1 cellular context compared by ENCODE assay signal in the genomic region with DNA sequence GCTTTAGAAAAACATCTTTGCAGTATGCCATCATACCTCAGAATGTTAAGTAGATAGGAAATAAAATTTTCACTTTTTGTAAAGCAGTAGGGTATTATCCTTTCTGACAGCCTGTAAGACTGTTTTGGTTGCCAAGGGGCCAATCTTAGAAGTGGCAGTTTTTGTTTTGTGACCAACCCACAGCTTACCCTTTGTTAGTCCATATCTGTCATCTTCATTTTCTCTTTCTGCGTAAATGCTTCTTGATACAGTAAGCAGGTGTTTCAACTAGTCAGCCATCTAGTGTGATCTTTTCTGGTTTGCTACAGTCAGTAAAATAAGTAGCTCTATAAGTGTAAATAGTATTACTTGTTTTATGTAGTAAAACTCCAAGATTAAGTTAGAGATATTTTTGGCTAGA.
TF ChIP-seq lines count a peak whose summit lies in the region.

No MANE protein-coding gene starts in this region.

TF ChIP-seq in GM12878, 131 proteins besides CTCF, POLR2A, EP300 and RAD21:
- TF ChIP-seq CHD4 (IDR thresholded peaks at IDR 0.05) (no peak), SIX5 (IDR thresholded peaks at IDR 0.05; ENCODE audit: low read depth, low read length, severe bottlenecking) (no peak), YBX1 (IDR thresholded peaks at IDR 0.05) (no peak)
- TF ChIP-seq, protein P1, sequence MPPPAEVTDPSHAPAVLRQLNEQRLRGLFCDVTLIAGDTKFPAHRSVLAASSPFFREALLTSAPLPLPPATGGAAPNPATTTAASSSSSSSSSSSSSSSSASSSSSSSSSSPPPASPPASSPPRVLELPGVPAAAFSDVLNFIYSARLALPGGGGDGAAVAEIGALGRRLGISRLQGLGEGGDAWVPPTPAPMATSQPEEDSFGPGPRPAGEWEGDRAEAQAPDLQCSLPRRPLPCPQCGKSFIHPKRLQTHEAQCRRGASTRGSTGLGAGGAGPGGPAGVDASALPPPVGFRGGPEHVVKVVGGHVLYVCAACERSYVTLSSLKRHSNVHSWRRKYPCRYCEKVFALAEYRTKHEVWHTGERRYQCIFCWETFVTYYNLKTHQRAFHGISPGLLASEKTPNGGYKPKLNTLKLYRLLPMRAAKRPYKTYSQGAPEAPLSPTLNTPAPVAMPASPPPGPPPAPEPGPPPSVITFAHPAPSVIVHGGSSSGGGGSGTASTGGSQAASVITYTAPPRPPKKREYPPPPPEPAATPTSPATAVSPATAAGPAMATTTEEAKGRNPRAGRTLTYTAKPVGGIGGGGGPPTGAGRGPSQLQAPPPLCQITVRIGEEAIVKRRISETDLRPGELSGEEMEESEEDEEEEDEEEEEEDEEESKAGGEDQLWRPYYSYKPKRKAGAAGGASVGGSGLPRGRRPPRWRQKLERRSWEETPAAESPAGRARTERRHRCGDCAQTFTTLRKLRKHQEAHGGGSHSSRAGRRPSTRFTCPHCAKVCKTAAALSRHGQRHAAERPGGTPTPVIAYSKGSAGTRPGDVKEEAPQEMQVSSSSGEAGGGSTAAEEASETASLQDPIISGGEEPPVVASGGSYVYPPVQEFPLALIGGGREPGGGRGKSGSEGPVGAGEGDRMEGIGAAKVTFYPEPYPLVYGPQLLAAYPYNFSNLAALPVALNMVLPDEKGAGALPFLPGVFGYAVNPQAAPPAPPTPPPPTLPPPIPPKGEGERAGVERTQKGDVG (CRISPR knock-in tag; IDR thresholded peaks at IDR 0.05): no peak
